In genomic region chr20:50569864-50570836, GRCh38 we compare ENCODE assay signal across 8 cellular contexts. TPM values are rescaled to one million over a fixed set of nuclear protein-coding genes. Genes with fewer than 3 reads are reported as not detected.
A peak's percentile ranks its signal among the peaks of the same experiment; 100 is the strongest.
DNase-seq lines count a peak whose midpoint lies in the region; ATAC-seq and TF ChIP-seq lines count a peak whose summit lies in the region.

No MANE protein-coding gene starts in this region.

- H3K27ac ChIP-seq in RWPE1 (peak overlapping the region; percentile 58), coronary artery (no peak overlapping the region)

- no peaks in the 10 kb centered on the region for H3K27me3 Mint-ChIP-seq in activated CD8-positive, alpha-beta memory T cell treated with anti-CD3 and anti-CD28 coated beads, Interleukin-2, amount 10 ng/mL, durations not matched to agents 7 days and 5 days
- no peaks in the 10 kb centered on the region for H3K27me3 Mint-ChIP-seq in neural crest cell (ENCODE audit: low read depth)

- POLR2A ChIA-PET in RWPE1 (lab: Yijun Ruan, JAX; ENCODE audit: low non-redundant PET): no interaction called here

- CTCF ChIA-PET in activated CD8-positive, alpha-beta memory T cell treated with anti-CD3 and anti-CD28 coated beads, Interleukin-2, amount 10 ng/mL, durations not matched to agents 7 days and 5 days (lab: Charles Lee): interaction anchor here (0.7 to 2.1 kb wide), 17 partner anchors 9 to 119 kb away, joined by 3 to 19 read pairs (median 4); no protein-coding TSS in a partner anchor
- CTCF ChIA-PET in RWPE1 (lab: Yijun Ruan, JAX): interaction anchor here (0.6 to 0.8 kb wide), 3 partner anchors 97 to 391 kb away, joined by 3 to 6 read pairs (median 3); no protein-coding TSS in a partner anchor

- DNase-seq in activated CD8-positive, alpha-beta memory T cell treated with anti-CD3 and anti-CD28 coated beads, Interleukin-2, amount 10 ng/mL, durations not matched to agents 7 days and 5 days: peak; percentile 69
- no peak for DNase-seq in activated CD8-positive, alpha-beta memory T cell treated with anti-CD3 and anti-CD28 coated beads for 24 hours
- DNase-seq in RWPE1 (ENCODE audit: low spot score) (no peak), coronary artery (ENCODE audit: low spot score) (peak; percentile 61), neural crest cell (ENCODE audit: low read depth, low spot score) (no peak), NCI-H128 (lab: John Stamatoyannopoulos, UW; ENCODE audit: unreplicated experiment) (no peak)

- H3K4me3 Mint-ChIP-seq in activated CD8-positive, alpha-beta memory T cell treated with anti-CD3 and anti-CD28 coated beads, Interleukin-2, amount 10 ng/mL, durations not matched to agents 7 days and 5 days: no peak overlapping the region
- no peak overlapping the region for H3K4me3 Mint-ChIP-seq in neural crest cell

- H3K27ac Mint-ChIP-seq in activated CD8-positive, alpha-beta memory T cell treated with anti-CD3 and anti-CD28 coated beads, Interleukin-2, amount 10 ng/mL, durations not matched to agents 7 days and 5 days: peak overlapping the region; percentile 81
- peak overlapping the region; percentile 15 for H3K27ac Mint-ChIP-seq in neural crest cell (ENCODE audit: unreplicated experiment)

- peaks cover 38% of the 10 kb centered on the region for H3K36me3 Mint-ChIP-seq in activated CD8-positive, alpha-beta memory T cell treated with anti-CD3 and anti-CD28 coated beads, Interleukin-2, amount 10 ng/mL, durations not matched to agents 7 days and 5 days
- peaks cover 10% of the 10 kb centered on the region for H3K36me3 Mint-ChIP-seq in neural crest cell (ENCODE audit: low read depth)

- H3K4me1 Mint-ChIP-seq in activated CD8-positive, alpha-beta memory T cell treated with anti-CD3 and anti-CD28 coated beads, Interleukin-2, amount 10 ng/mL, durations not matched to agents 7 days and 5 days: peaks cover 52% of the 10 kb centered on the region
- H3K4me1 Mint-ChIP-seq in neural crest cell: peaks cover 13% of the 10 kb centered on the region

- H3K9me3 Mint-ChIP-seq in activated CD8-positive, alpha-beta memory T cell treated with anti-CD3 and anti-CD28 coated beads, Interleukin-2, amount 10 ng/mL, durations not matched to agents 7 days and 5 days (ENCODE audit: low read depth): no peaks in the 10 kb centered on the region
- H3K9me3 Mint-ChIP-seq in neural crest cell: no peaks in the 10 kb centered on the region

- peak; percentile 89 for ATAC-seq in activated CD8-positive, alpha-beta memory T cell treated with anti-CD3 and anti-CD28 coated beads, Interleukin-2, amount 10 ng/mL, durations not matched to agents 7 days and 5 days
- ATAC-seq in HG02938 (IDR thresholded peaks at IDR 0.05; ENCODE audit: unreplicated experiment): peak; percentile 57
- no peak for ATAC-seq in HG02763 (IDR thresholded peaks at IDR 0.05; ENCODE audit: unreplicated experiment)

- H3K4me3 ChIP-seq in coronary artery: no peak overlapping the region

- TF ChIP-seq CTCF in RWPE1 (conservative IDR thresholded peaks at IDR 0.05; ENCODE audit: low read depth) (no peak; the same call in 1 of the 2 replicates), coronary artery (IDR thresholded peaks at IDR 0.05) (no peak), neural crest cell (conservative IDR thresholded peaks at IDR 0.05) (no peak)

RNA-seq across cellular contexts. Expression of gene PTPN1, which starts 60.0 kb away (rescaled TPM):
- total RNA-seq in activated CD8-positive, alpha-beta memory T cell treated with anti-CD3 and anti-CD28 coated beads, Interleukin-2, amount 10 ng/mL, durations not matched to agents 7 days and 5 days: 10 to 100 TPM; 62.5 to 74.7 TPM
- 43.3 and 43.8 TPM in 2 replicates for total RNA-seq in neural crest cell

Comparison
In these comparisons a context has a peak if more than half of its experiments do, and no peak if none do; other contexts are left out.
1. DNase-seq: peak in activated CD8-positive, alpha-beta memory T cell treated with anti-CD3 and anti-CD28 coated beads, Interleukin-2, amount 10 ng/mL, durations not matched to agents 7 days and 5 days (single experiment) and coronary artery (single experiment); none in activated CD8-positive, alpha-beta memory T cell treated with anti-CD3 and anti-CD28 coated beads for 24 hours (single experiment), RWPE1 (single experiment), neural crest cell (single experiment) and NCI-H128 (single experiment).